In the genomic region with DNA sequence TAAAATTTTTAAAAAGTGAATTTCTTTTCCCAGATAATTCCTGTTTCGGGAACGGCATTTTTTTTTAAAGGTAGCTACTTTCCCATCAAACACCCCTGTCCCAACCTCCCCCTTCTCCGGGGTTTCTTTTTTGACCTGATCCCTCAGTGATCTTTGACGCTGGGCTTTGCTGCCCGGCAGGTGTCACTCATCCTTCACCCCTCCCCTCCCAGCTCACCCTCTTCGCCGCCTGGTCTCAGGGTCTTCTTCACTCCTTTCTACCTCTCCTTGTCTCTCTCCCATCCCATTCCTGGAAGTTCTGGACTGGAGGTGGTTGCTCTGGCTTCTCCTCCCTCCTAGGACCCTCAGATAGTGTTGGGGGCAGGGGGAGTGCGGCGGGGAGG, we compare ENCODE assay signal across 1 cellular context.
TF ChIP-seq lines count a peak whose summit lies in the region.

No MANE protein-coding gene starts in this region.

TF ChIP-seq in GM23338, 12 proteins besides CTCF, POLR2A, EP300 and RAD21:
- TF ChIP-seq ZNF462 (CRISPR knock-in tag; IDR thresholded peaks at IDR 0.05) (no peak), EZH2 (IDR thresholded peaks at IDR 0.05; ENCODE audit: low read depth, unreplicated experiment) (no peak), REST (IDR thresholded peaks at IDR 0.05; ENCODE audit: unreplicated experiment) (no peak), ZNF114 (CRISPR knock-in tag; IDR thresholded peaks at IDR 0.05) (no peak), POLR2AphosphoS5 (IDR thresholded peaks at IDR 0.05; ENCODE audit: low read depth) (no peak), EZH2phosphoT487 (IDR thresholded peaks at IDR 0.05; ENCODE audit: unreplicated experiment) (no peak)
